Comparison of ENCODE assay signal across 2 cellular contexts in the genomic region with DNA sequence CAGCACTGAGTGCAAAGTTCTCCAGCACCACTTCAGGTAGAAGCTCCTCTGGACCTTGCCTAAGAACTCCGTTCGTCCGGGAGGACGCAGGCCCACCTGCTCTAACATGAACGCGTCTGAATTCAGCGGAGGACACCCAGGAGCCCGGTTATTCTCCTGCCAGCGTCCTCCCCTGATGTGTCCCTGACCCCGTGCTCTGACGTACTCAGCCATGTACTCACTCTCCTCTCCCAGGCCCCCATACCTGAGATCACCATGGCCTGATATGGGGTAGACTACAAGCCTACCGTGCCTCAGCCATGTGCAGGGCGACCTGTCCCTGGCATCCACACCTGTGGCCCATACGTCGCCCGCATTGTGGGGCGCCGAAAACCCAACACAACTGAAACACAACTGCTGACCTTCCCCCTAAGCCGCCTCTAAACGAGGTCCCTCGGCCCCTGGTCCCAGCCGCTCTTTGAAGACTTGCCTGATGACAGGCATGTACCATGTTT.
TF ChIP-seq lines count a peak whose summit lies in the region.

No MANE protein-coding gene starts in this region.

TF ChIP-seq in endothelial cell of umbilical vein, 7 proteins besides CTCF, POLR2A, EP300 and RAD21:
- no peak for TF ChIP-seq MYC (IDR thresholded peaks at IDR 0.05; ENCODE audit: low read depth, low read length)
- no peak for TF ChIP-seq EZH2 (IDR thresholded peaks at IDR 0.05; ENCODE audit: borderline replicate concordance, low read depth, low read length, severe bottlenecking)
- TF ChIP-seq, protein P1, sequence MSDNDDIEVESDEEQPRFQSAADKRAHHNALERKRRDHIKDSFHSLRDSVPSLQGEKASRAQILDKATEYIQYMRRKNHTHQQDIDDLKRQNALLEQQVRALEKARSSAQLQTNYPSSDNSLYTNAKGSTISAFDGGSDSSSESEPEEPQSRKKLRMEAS (IDR thresholded peaks at IDR 0.05; ENCODE audit: insufficient read depth, insufficient read length) = no peak
- TF ChIP-seq GATA2 (IDR thresholded peaks at IDR 0.05; ENCODE audit: insufficient read depth, insufficient read length, low read depth, low read length) = no peak
- TF ChIP-seq FOS (IDR thresholded peaks at IDR 0.05; ENCODE audit: borderline replicate concordance, insufficient read depth, low read length) = no peak

TF ChIP-seq in neural cell, 6 proteins besides CTCF, POLR2A, EP300 and RAD21:
- TF ChIP-seq MXI1 (conservative IDR thresholded peaks at IDR 0.05; ENCODE audit: poor library complexity, severe bottlenecking) (no peak), EZH2 (IDR thresholded peaks at IDR 0.05; ENCODE audit: borderline replicate concordance, insufficient read depth, low read length, poor library complexity, severe bottlenecking) (no peak), TAF1 (IDR thresholded peaks at IDR 0.05; ENCODE audit: low read depth) (no peak), SMC3 (conservative IDR thresholded peaks at IDR 0.05; ENCODE audit: poor library complexity) (no peak)
- TF ChIP-seq, protein P2, sequence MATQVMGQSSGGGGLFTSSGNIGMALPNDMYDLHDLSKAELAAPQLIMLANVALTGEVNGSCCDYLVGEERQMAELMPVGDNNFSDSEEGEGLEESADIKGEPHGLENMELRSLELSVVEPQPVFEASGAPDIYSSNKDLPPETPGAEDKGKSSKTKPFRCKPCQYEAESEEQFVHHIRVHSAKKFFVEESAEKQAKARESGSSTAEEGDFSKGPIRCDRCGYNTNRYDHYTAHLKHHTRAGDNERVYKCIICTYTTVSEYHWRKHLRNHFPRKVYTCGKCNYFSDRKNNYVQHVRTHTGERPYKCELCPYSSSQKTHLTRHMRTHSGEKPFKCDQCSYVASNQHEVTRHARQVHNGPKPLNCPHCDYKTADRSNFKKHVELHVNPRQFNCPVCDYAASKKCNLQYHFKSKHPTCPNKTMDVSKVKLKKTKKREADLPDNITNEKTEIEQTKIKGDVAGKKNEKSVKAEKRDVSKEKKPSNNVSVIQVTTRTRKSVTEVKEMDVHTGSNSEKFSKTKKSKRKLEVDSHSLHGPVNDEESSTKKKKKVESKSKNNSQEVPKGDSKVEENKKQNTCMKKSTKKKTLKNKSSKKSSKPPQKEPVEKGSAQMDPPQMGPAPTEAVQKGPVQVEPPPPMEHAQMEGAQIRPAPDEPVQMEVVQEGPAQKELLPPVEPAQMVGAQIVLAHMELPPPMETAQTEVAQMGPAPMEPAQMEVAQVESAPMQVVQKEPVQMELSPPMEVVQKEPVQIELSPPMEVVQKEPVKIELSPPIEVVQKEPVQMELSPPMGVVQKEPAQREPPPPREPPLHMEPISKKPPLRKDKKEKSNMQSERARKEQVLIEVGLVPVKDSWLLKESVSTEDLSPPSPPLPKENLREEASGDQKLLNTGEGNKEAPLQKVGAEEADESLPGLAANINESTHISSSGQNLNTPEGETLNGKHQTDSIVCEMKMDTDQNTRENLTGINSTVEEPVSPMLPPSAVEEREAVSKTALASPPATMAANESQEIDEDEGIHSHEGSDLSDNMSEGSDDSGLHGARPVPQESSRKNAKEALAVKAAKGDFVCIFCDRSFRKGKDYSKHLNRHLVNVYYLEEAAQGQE (IDR thresholded peaks at IDR 0.05; ENCODE audit: borderline replicate concordance) = no peak
